ENCODE assay signal across 1 cellular context in the genomic region with DNA sequence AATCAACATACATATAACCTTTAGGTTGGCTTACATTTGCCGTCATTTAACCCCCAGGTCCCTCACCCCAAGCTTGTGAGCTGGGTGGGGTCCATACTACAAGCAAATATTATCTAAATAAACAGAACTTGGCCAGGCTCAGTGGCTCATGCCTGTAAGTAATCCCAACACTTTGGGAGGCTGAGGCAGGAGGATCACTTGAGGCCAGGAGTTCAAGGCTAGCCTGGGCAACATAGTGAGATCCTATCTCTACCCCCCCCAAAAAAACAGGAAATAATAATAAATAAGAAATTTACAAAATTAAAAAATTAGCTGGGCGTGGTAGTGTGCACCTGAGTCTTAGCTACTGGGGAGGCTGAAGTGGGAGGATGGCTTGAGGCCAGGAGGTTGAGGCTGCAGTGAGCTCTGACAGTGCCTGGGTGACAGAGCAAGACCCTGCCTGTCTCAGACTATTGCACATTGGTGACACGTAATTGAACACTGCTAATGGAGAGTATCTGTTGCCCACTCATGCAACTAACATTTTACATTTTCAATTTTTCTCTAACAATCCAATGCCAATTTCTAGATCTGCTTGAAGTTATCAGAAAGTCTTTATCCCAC.
TF ChIP-seq lines count a peak whose summit lies in the region.

No MANE protein-coding gene starts in this region.

TF ChIP-seq in WTC11, 78 proteins besides CTCF, POLR2A, EP300 and RAD21 (continued from another document):
- TF ChIP-seq ATF6 (CRISPR knock-in tag; IDR thresholded peaks at IDR 0.05) = no peak
- TF ChIP-seq, protein P1, sequence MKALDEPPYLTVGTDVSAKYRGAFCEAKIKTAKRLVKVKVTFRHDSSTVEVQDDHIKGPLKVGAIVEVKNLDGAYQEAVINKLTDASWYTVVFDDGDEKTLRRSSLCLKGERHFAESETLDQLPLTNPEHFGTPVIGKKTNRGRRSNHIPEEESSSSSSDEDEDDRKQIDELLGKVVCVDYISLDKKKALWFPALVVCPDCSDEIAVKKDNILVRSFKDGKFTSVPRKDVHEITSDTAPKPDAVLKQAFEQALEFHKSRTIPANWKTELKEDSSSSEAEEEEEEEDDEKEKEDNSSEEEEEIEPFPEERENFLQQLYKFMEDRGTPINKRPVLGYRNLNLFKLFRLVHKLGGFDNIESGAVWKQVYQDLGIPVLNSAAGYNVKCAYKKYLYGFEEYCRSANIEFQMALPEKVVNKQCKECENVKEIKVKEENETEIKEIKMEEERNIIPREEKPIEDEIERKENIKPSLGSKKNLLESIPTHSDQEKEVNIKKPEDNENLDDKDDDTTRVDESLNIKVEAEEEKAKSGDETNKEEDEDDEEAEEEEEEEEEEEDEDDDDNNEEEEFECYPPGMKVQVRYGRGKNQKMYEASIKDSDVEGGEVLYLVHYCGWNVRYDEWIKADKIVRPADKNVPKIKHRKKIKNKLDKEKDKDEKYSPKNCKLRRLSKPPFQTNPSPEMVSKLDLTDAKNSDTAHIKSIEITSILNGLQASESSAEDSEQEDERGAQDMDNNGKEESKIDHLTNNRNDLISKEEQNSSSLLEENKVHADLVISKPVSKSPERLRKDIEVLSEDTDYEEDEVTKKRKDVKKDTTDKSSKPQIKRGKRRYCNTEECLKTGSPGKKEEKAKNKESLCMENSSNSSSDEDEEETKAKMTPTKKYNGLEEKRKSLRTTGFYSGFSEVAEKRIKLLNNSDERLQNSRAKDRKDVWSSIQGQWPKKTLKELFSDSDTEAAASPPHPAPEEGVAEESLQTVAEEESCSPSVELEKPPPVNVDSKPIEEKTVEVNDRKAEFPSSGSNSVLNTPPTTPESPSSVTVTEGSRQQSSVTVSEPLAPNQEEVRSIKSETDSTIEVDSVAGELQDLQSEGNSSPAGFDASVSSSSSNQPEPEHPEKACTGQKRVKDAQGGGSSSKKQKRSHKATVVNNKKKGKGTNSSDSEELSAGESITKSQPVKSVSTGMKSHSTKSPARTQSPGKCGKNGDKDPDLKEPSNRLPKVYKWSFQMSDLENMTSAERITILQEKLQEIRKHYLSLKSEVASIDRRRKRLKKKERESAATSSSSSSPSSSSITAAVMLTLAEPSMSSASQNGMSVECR (CRISPR knock-in tag; IDR thresholded peaks at IDR 0.05; ENCODE audit: borderline replicate concordance) = no peak
